Comparison of ENCODE assay signal across 9 cellular contexts in genomic region chrX:109889289-109890006, GRCh38.
DNase-seq lines count a peak whose midpoint lies in the region; ATAC-seq and TF ChIP-seq lines count a peak whose summit lies in the region.
"Had no signal": no experiment of that assay in that cellular context is flagged by ENCODE, and none has a peak within 500 bp of the region (broad histone marks: within the 10 kb centered on the region; RNA-seq: fewer than 3 reads in every experiment).

No MANE protein-coding gene starts in this region.

- H3K4me1 Mint-ChIP-seq in memory B cell = peaks cover 23% of the 10 kb centered on the region
- H3K4me1 Mint-ChIP-seq in activated naive CD4-positive, alpha-beta T cell treated with anti-CD3 and anti-CD28 coated beads for 36 hours (ENCODE audit: low read depth) = no peaks in the 10 kb centered on the region

- TF ChIP-seq CTCF in WI38 (IDR thresholded peaks at IDR 0.05; ENCODE audit: low read depth, low read length) (peak; percentile 24; the same call in 1 of the 2 replicates), uterus (IDR thresholded peaks at IDR 0.05) (no peak)

- no peak for TF ChIP-seq POLR2A in uterus (IDR thresholded peaks at IDR 0.05)

- H3K27ac ChIP-seq in uterus = no peak overlapping the region
- H3K27ac ChIP-seq: adrenal gland had no signal

- intact Hi-C loops in uterus (cut with DNase I; ENCODE audit: low total_unique reads) = no loop called here
- intact Hi-C loops in activated naive CD4-positive, alpha-beta T cell treated with anti-CD3 and anti-CD28 coated beads for 36 hours (cut with micrococcal nuclease) = loop anchor here (5.0 to 10.0 kb wide), 3 partner anchors 252 to 525 kb away; no protein-coding TSS in a partner anchor

- H3K4me3 ChIP-seq in WI38 (ENCODE audit: low read depth, low read length) (no peak overlapping the region), uterus (no peak overlapping the region)
- H3K4me3 ChIP-seq: adrenal gland had no signal

- H3K27ac Mint-ChIP-seq in memory B cell = peak overlapping the region; percentile 80
- H3K27ac Mint-ChIP-seq in activated naive CD4-positive, alpha-beta T cell treated with anti-CD3 and anti-CD28 coated beads for 36 hours = no peak overlapping the region

- no peaks in the 10 kb centered on the region for H3K36me3 Mint-ChIP-seq in memory B cell
- H3K36me3 Mint-ChIP-seq in activated naive CD4-positive, alpha-beta T cell treated with anti-CD3 and anti-CD28 coated beads for 36 hours (ENCODE audit: low read depth) = no peaks in the 10 kb centered on the region

- CTCF ChIA-PET in activated naive CD4-positive, alpha-beta T cell treated with anti-CD3 and anti-CD28 coated beads for 36 hours (lab: Charles Lee) = interaction anchor here (0.7 to 2.4 kb wide), 2 partner anchors 33 to 194 kb away, joined by 3 to 10 read pairs; no protein-coding TSS in a partner anchor

- no peaks in the 10 kb centered on the region for H3K27me3 Mint-ChIP-seq in memory B cell
- peaks cover 3% of the 10 kb centered on the region for H3K27me3 Mint-ChIP-seq in activated naive CD4-positive, alpha-beta T cell treated with anti-CD3 and anti-CD28 coated beads for 36 hours (ENCODE audit: low read depth)

- ATAC-seq in HG02870 (IDR thresholded peaks at IDR 0.05; ENCODE audit: unreplicated experiment) (peak; percentile 54), memory B cell (ENCODE audit: low read depth) (peak; percentile 90), GM19397 (IDR thresholded peaks at IDR 0.05; ENCODE audit: unreplicated experiment) (no peak)

- H3K36me3 ChIP-seq in uterus = no peaks in the 10 kb centered on the region
- H3K36me3 ChIP-seq: adrenal gland had no signal

- H3K9me3 ChIP-seq in uterus = no peaks in the 10 kb centered on the region
- H3K9me3 ChIP-seq: adrenal gland had no signal

- no peaks in the 10 kb centered on the region for H3K9me3 Mint-ChIP-seq in memory B cell
- no peaks in the 10 kb centered on the region for H3K9me3 Mint-ChIP-seq in activated naive CD4-positive, alpha-beta T cell treated with anti-CD3 and anti-CD28 coated beads for 36 hours

- peak overlapping the region; percentile 17 for H3K4me3 Mint-ChIP-seq in memory B cell
- H3K4me3 Mint-ChIP-seq in activated naive CD4-positive, alpha-beta T cell treated with anti-CD3 and anti-CD28 coated beads for 36 hours = no peak overlapping the region

- DNase-seq in GF-D8 (lab: John Stamatoyannopoulos, UW) = peak; percentile 77
- DNase-seq in memory B cell (ENCODE audit: low spot score in 2 of 2) = peak in 1 of 2 donors; percentile 4
- DNase-seq in uterus = no peak
- DNase-seq in hepatic stellate cell (ENCODE audit: low spot score) = no peak
- no peak for DNase-seq in activated naive CD4-positive, alpha-beta T cell treated with anti-CD3 and anti-CD28 coated beads for 36 hours

- no peaks in the 10 kb centered on the region for H3K27me3 ChIP-seq in uterus

- H3K4me1 ChIP-seq in uterus = no peaks in the 10 kb centered on the region
- H3K4me1 ChIP-seq: adrenal gland had no signal
